Comparison of ENCODE assay signal across 21 cellular contexts in the genomic region with DNA sequence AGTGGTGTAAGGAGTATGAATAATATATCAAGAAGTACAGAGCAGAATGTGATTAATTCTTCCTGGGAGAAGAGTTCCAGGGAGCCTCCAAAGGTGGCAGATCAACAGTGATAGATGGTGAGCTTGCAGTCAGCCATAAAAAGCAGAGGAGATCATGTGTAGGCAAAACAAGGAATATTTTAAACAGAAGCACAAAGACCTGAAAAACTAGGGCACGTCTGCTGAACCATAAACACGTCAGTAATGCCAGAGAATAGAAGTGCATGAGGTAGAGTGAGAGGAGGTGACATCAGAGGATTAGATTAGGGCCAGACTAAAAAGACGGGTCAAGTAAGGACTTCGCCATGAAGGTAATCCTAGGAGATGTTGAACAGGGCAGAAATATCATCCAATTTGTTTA.
DNase-seq lines count a peak whose midpoint lies in the region; ATAC-seq and TF ChIP-seq lines count a peak whose summit lies in the region.
"Had no signal": no experiment of that assay in that cellular context is flagged by ENCODE, and none has a peak within 500 bp of the region (broad histone marks: within the 10 kb centered on the region; RNA-seq: fewer than 3 reads in every experiment).

No MANE protein-coding gene starts in this region.

- H3K9me3 Mint-ChIP-seq in glutamatergic neuron (ENCODE audit: unreplicated experiment) = peaks cover 1% of the 10 kb centered on the region
- H3K9me3 Mint-ChIP-seq in activated CD4-positive, alpha-beta T cell treated with anti-CD3 and anti-CD28 coated beads, Interleukin-2, amount 10 ng/mL, durations not matched to agents 24 days and 14 days = no peaks in the 10 kb centered on the region
- H3K9me3 Mint-ChIP-seq: HFFc6 had no signal

- H3K27me3 Mint-ChIP-seq in glutamatergic neuron (ENCODE audit: unreplicated experiment) = peaks cover 2% of the 10 kb centered on the region
- H3K27me3 Mint-ChIP-seq in activated CD4-positive, alpha-beta T cell treated with anti-CD3 and anti-CD28 coated beads, Interleukin-2, amount 10 ng/mL, durations not matched to agents 24 days and 14 days = no peaks in the 10 kb centered on the region
- H3K27me3 Mint-ChIP-seq: CD4-positive, CD25-positive, alpha-beta regulatory T cell had no signal

- H3K9me3 ChIP-seq in SK-N-MC (ENCODE audit: low read depth, low read length) = no peaks in the 10 kb centered on the region
- no peaks in the 10 kb centered on the region for H3K9me3 ChIP-seq in gastrocnemius medialis
- H3K9me3 ChIP-seq in suprapubic skin = no peaks in the 10 kb centered on the region

- H3K27ac Mint-ChIP-seq in glutamatergic neuron (ENCODE audit: unreplicated experiment) = peak overlapping the region; percentile 85
- H3K27ac Mint-ChIP-seq in activated CD4-positive, alpha-beta T cell treated with anti-CD3 and anti-CD28 coated beads, Interleukin-2, amount 10 ng/mL, durations not matched to agents 24 days and 14 days = no peak overlapping the region
- H3K27ac Mint-ChIP-seq: activated CD8-positive, alpha-beta T cell treated with anti-CD3 and anti-CD28 coated beads, Interleukin-2, amount 10 ng/mL, durations not matched to agents 7 days and 5 days; HFFc6 had no signal

- WGBS in suprapubic skin = 87% methylated on average over 4 of the region's 4 CpGs

- intact Hi-C loops in gastrocnemius medialis (cut with DNase I; ENCODE audit: low total_unique reads) = no loop called here
- intact Hi-C loops in activated CD4-positive, alpha-beta T cell treated with anti-CD3 and anti-CD28 coated beads, Interleukin-2, amount 10 ng/mL, durations not matched to agents 24 days and 14 days (cut with micrococcal nuclease) = loop anchor here (5.0 kb wide), 2 partner anchors 152 to 238 kb away; a partner anchor contains a TSS

- H3K4me3 ChIP-seq in SK-N-MC (no peak overlapping the region), gastrocnemius medialis (no peak overlapping the region), suprapubic skin (no peak overlapping the region)
- H3K4me3 ChIP-seq: cardiac muscle cell, PC-9 had no signal

- no peak for ATAC-seq in gastrocnemius medialis
- ATAC-seq: activated CD8-positive, alpha-beta T cell treated with anti-CD3 and anti-CD28 coated beads, Interleukin-2, amount 10 ng/mL, durations not matched to agents 7 days and 5 days had no signal

- H3K27ac ChIP-seq in SK-N-MC (0 out of 2 replicates have a peak overlapping the region, but pooled peaks have one; percentile 39), gastrocnemius medialis (peak overlapping the region; percentile 20 to 72 (median 62)), suprapubic skin (no peak overlapping the region)
- H3K27ac ChIP-seq: cardiac muscle cell had no signal

- in situ Hi-C loops in Caki2 (cut with HindIII; ENCODE audit: low pct_unique_long_range_greater_than_20kb, low sequenced_read_pairs) = no loop called here
- in situ Hi-C loops in gastrocnemius medialis (cut with MboI; ENCODE audit: low sequenced_read_pairs in 4 of 4) = no loop called here

- no peak for TF ChIP-seq EP300 in suprapubic skin (IDR thresholded peaks at IDR 0.05)

- TF ChIP-seq POLR2A in gastrocnemius medialis (IDR thresholded peaks at IDR 0.05) (no peak), suprapubic skin (IDR thresholded peaks at IDR 0.05) (no peak)

- TF ChIP-seq CTCF in glutamatergic neuron (IDR thresholded peaks at IDR 0.05; ENCODE audit: partially characterized antibody, unreplicated experiment) (no peak), gastrocnemius medialis (IDR thresholded peaks at IDR 0.05 in 4 of 5, conservative IDR thresholded peaks at IDR 0.05 in 1 of 5) (no peak), suprapubic skin (IDR thresholded peaks at IDR 0.05) (no peak)

- no peak overlapping the region for H3K9ac ChIP-seq in SK-N-MC (ENCODE audit: insufficient read length)

- peaks cover 5% of the 10 kb centered on the region for H3K36me3 Mint-ChIP-seq in glutamatergic neuron (ENCODE audit: unreplicated experiment)
- peaks cover 9% of the 10 kb centered on the region for H3K36me3 Mint-ChIP-seq in activated CD4-positive, alpha-beta T cell treated with anti-CD3 and anti-CD28 coated beads, Interleukin-2, amount 10 ng/mL, durations not matched to agents 24 days and 14 days (ENCODE audit: low read depth)

- H3K36me3 ChIP-seq in SK-N-MC (ENCODE audit: insufficient read depth, low read length) (peaks cover 5% of the 10 kb centered on the region; the same call in 1 of the 2 replicates), gastrocnemius medialis (no peaks in the 10 kb centered on the region), suprapubic skin (no peaks in the 10 kb centered on the region)
- H3K36me3 ChIP-seq: cardiac muscle cell had no signal

- peaks cover 8% of the 10 kb centered on the region for H3K4me1 Mint-ChIP-seq in glutamatergic neuron (ENCODE audit: low read depth, unreplicated experiment)
- peaks cover 21% of the 10 kb centered on the region for H3K4me1 Mint-ChIP-seq in activated CD4-positive, alpha-beta T cell treated with anti-CD3 and anti-CD28 coated beads, Interleukin-2, amount 10 ng/mL, durations not matched to agents 24 days and 14 days

- H3K27me3 ChIP-seq in gastrocnemius medialis (no peaks in the 10 kb centered on the region), suprapubic skin (no peaks in the 10 kb centered on the region)
- H3K27me3 ChIP-seq: cardiac muscle cell had no signal

- H3K4me1 ChIP-seq in gastrocnemius medialis (peaks cover 30 to 31% of the 10 kb centered on the region in 2 donors), suprapubic skin (peaks cover 20% of the 10 kb centered on the region)

- H3K4me3 Mint-ChIP-seq in glutamatergic neuron (ENCODE audit: unreplicated experiment) = no peak overlapping the region
- no peak overlapping the region for H3K4me3 Mint-ChIP-seq in activated CD4-positive, alpha-beta T cell treated with anti-CD3 and anti-CD28 coated beads, Interleukin-2, amount 10 ng/mL, durations not matched to agents 24 days and 14 days
- H3K4me3 Mint-ChIP-seq: activated CD8-positive, alpha-beta T cell treated with anti-CD3 and anti-CD28 coated beads, Interleukin-2, amount 10 ng/mL, durations not matched to agents 7 days and 5 days; HFFc6 had no signal

- DNase-seq in Caki2 (ENCODE audit: low read depth) (peak; percentile 44), SK-N-MC (ENCODE audit: low read depth, low spot score) (no peak), glutamatergic neuron (no peak), gastrocnemius medialis (no peak), suprapubic skin (ENCODE audit: low spot score in 2 of 2) (no peak)
- no peak for DNase-seq in activated naive CD4-positive, alpha-beta T cell treated with anti-CD3 and anti-CD28 coated beads, Interleukin-2, amount 50 U/mL, for 16 hours
- no peak for DNase-seq in activated CD4-positive, alpha-beta T cell treated with anti-CD3 and anti-CD28 coated beads, Interleukin-2, amount 10 ng/mL, durations not matched to agents 24 days and 14 days
- DNase-seq: activated CD4-positive, CD25-positive, alpha-beta regulatory T cell treated with anti-CD3 and anti-CD28 coated beads, Interleukin-2, amount 50 U/mL, for 72 hours; activated CD8-positive, alpha-beta T cell treated with anti-CD3 and anti-CD28 coated beads, Interleukin-2, amount 10 ng/mL, durations not matched to agents 7 days and 5 days; activated naive CD4-positive, alpha-beta T cell; activated T-cell treated with anti-CD3 and anti-CD28 coated beads, Interleukin-2, amount 50 U/mL, for 1 hour; aorta; CD4-positive, CD25-positive, alpha-beta regulatory T cell; cortex of kidney; DMS 273 treated with DMSO at 0.1 percent for 48 hours; HFFc6; kidney glomerular epithelial cell; NCI-H146; NK-92 treated with Interleukin-12 subunit alpha and Interleukin-12 subunit beta, amount 100 ng/mL, for 24 hours; PC-9 had no signal
